In the genomic region with DNA sequence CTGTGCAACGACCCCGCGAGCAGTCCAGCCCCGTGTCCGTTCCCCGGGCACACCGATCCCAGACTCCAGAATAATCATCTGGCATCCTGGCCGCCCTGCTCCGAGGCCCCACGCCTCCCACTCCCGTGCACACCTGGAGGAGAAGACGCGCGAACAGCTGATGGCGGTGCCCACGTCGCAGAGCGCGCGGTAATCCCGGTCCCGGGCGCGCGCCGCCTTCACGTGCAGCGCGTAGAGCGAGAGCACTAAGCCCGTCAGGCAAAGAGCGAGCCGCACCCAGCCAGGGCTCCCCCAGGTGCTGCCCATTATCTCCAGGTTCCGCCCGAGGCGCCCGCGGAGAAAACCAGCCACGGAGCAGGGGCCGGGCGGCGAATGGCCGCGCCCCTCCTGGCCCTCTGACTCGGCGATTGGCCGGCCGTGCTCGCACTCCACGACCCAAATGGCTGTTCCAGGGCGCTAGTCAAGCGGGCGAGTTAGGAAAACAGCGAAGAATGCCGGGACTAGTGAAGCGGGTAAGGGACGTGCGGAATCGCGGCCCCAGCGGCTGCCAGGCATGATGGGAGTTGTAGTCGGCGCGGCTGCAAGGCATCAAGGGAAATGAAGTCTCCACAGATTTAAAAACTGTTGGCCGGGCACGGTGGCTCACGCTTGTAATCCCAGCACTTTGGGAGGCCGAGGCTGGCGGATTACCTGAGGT, we compare ENCODE assay signal across 8 cellular contexts. TPM values are rescaled to one million over a fixed set of nuclear protein-coding genes. Genes with fewer than 3 reads are reported as not detected.
DNase-seq lines count a peak whose midpoint lies in the region; ATAC-seq and TF ChIP-seq lines count a peak whose summit lies in the region.

Gene VKORC1 (minus strand): TSS at position 374 of the 697 bp plus-strand sequence. CDS start 68 bp downstream, at position 306.

- DNase-seq in AG10803 (ENCODE audit: low read depth) (peak; percentile 97), NCI-H446 treated with DMSO at 0.1 percent for 48 hours (lab: John Stamatoyannopoulos, UW) (peak; percentile 91), cerebellum (ENCODE audit: low spot score) (peak; percentile 94), kidney epithelial cell (ENCODE audit: low read depth) (peak; percentile 90)
- peak; percentile 78 for DNase-seq in activated CD4-positive, alpha-beta T cell treated with anti-CD3 and anti-CD28 coated beads for 1 hour
- DNase-seq in stimulated activated CD4-positive, alpha-beta T cell treated with anti-CD3 and anti-CD28 coated beads, Interleukin-15, amount 100 ng/mL, for 48 hours (ENCODE audit: low read depth in 2 of 2), result peak; percentile 86 to 91

- ATAC-seq in GM19025 (IDR thresholded peaks at IDR 0.05; ENCODE audit: low read depth, unreplicated experiment) (peak; percentile 89), HG03342 (IDR thresholded peaks at IDR 0.05; ENCODE audit: unreplicated experiment) (peak; percentile 75)

- TF ChIP-seq CTCF in AG10803 (conservative IDR thresholded peaks at IDR 0.05; ENCODE audit: low read length) (no peak; the same call in 1 of the 2 replicates), kidney epithelial cell (IDR thresholded peaks at IDR 0.05; ENCODE audit: insufficient read depth, low read length, poor library complexity, severe bottlenecking) (no peak)

- no peaks in the 10 kb centered on the region for H3K36me3 ChIP-seq in kidney epithelial cell (ENCODE audit: control insufficient read depth, insufficient read depth, low read length)

- no peaks in the 10 kb centered on the region for H3K27me3 ChIP-seq in kidney epithelial cell (ENCODE audit: control insufficient read depth, insufficient read depth, low read length)

- H3K4me3 ChIP-seq in AG10803 (ENCODE audit: low read length), result peak within 1 kb of the TSS; percentile 93
- H3K4me3 ChIP-seq in kidney epithelial cell (ENCODE audit: low read depth, low read length), result peak within 1 kb of the TSS; percentile 92

RNA-seq across cellular contexts. Expression of gene VKORC1, which starts in this region (rescaled TPM):
- total RNA-seq in cerebellum (41.4 TPM), kidney epithelial cell (123 and 139 TPM in 2 replicates)

Comparison
In these comparisons a context has a peak if more than half of its experiments do, and no peak if none do; other contexts are left out.
1. Peak in every context shown above with its lines: DNase-seq, ATAC-seq and H3K4me3 ChIP-seq.